11 cellular contexts compared by ENCODE assay signal in genomic region chr2:233079473-233079877, GRCh38. TPM values are rescaled to one million over a fixed set of nuclear protein-coding genes. Genes with fewer than 3 reads are reported as not detected.
DNase-seq lines count a peak whose midpoint lies in the region; ATAC-seq, FAIRE-seq and TF ChIP-seq lines count a peak whose summit lies in the region.
"Had no signal": no experiment of that assay in that cellular context is flagged by ENCODE, and none has a peak within 500 bp of the region (broad histone marks: within the 10 kb centered on the region; RNA-seq: fewer than 3 reads in every experiment).

No MANE protein-coding gene starts in this region.

- H3K79me2 ChIP-seq in Loucy (ENCODE audit: insufficient read depth, low read length) (peaks cover 82% of the 10 kb centered on the region), H1 (ENCODE audit: control insufficient read depth in 1 of 2, insufficient read depth in 2 of 2, low read length in 2 of 2) (no peaks in the 10 kb centered on the region), PC-3 (ENCODE audit: low read length) (no peaks in the 10 kb centered on the region)

- TF ChIP-seq CTCF in Loucy (conservative IDR thresholded peaks at IDR 0.05; ENCODE audit: low read length) (no peak), H1 (IDR thresholded peaks at IDR 0.05; ENCODE audit: control extremely low read depth in 1 of 3, insufficient read depth in 1 of 3, low read depth in 1 of 3, low read length in 3 of 3) (no peak), psoas muscle (IDR thresholded peaks at IDR 0.05) (no peak), PC-3 (conservative IDR thresholded peaks at IDR 0.05; ENCODE audit: low read depth, low read length) (no peak)

- H3K4me2 ChIP-seq in Loucy (ENCODE audit: low read depth, low read length, poor library complexity, severe bottlenecking), result peak overlapping the region; percentile 46
- H3K4me2 ChIP-seq in H1 (ENCODE audit: insufficient read depth in 1 of 2, low read depth in 2 of 2, low read length in 2 of 2), result no peak overlapping the region
- no peak overlapping the region for H3K4me2 ChIP-seq in PC-3 (ENCODE audit: low read length)

- H2BK12ac ChIP-seq in H1 (ENCODE audit: low read depth, low read length), result no peak overlapping the region

- H3K27ac ChIP-seq in H1 (ENCODE audit: low read depth, low read length), result no peak overlapping the region
- no peak overlapping the region for H3K27ac ChIP-seq in psoas muscle
- H3K27ac ChIP-seq in PC-3 (ENCODE audit: low read length), result no peak overlapping the region

- no peak for DNase-seq in GM12892 (ENCODE audit: insufficient read length)
- DNase-seq in H1 (ENCODE audit: low read depth in 1 of 2, low spot score in 2 of 2), result no peak
- DNase-seq in mucosa of gallbladder (ENCODE audit: low spot score), result no peak
- DNase-seq in psoas muscle, result no peak
- DNase-seq in cardiac septum (ENCODE audit: low spot score), result no peak
- DNase-seq in PC-3, result no peak
- DNase-seq: anterior cingulate cortex, NCI-H510A treated with DMSO at 0.1 percent for 48 hours had no signal

- H2BK5ac ChIP-seq in H1 (ENCODE audit: low read depth, low read length), result no peak overlapping the region

- peak; percentile 99 for FAIRE-seq in GM12892 (lab: Jason Lieb, UNC)
- FAIRE-seq in H1 (lab: Jason Lieb, UNC), result no peak
- FAIRE-seq: G401.6 had no signal

- H3K56ac ChIP-seq in H1 (replicated peaks; ENCODE audit: insufficient read length, low read depth, low read length), result no peak overlapping the region

- BruUV-seq in PC-3 (replicated peaks; lab: Mats Ljungman, UMichigan), result no TSS peak

- H3K23ac ChIP-seq in H1 (ENCODE audit: insufficient read length), result no peak overlapping the region

- WGBS in H1 (ENCODE audit: extremely low coverage in 1 of 2, insufficient coverage in 1 of 2, insufficient read length in 1 of 2, insufficient replicate concordance in 2 of 2, low coverage in 1 of 2, low lambda C conversion rate in 2 of 2, missing lambda C conversion rate in 1 of 2), 2 experiments, result 93% methylated on average over 10 of the region's 10 CpGs; no CpG with 5 or more reads in 1 of the 2 experiments
- WGBS in psoas muscle, 3 donors, result 69 to 78% (median 71%) methylated on average over 10 of the region's 10 CpGs

- H3K36me3 ChIP-seq in Loucy (ENCODE audit: insufficient read depth, low read length) (peaks cover 50% of the 10 kb centered on the region; the same call in 1 of the 2 replicates), H1 (ENCODE audit: control insufficient read depth in 2 of 4, insufficient read depth in 4 of 4, low read length in 3 of 4) (no peaks in the 10 kb centered on the region), psoas muscle (ENCODE audit: insufficient read depth in 1 of 2, low read depth in 1 of 2) (no peaks in the 10 kb centered on the region), PC-3 (ENCODE audit: low read depth, low read length) (no peaks in the 10 kb centered on the region)

- H3K4me3 ChIP-seq in Loucy (ENCODE audit: low read length, poor library complexity, severe bottlenecking) (no peak overlapping the region), H1 (ENCODE audit: extremely low read depth in 1 of 4, insufficient read depth in 2 of 4, low read depth in 3 of 4, low read length in 4 of 4) (no peak overlapping the region), psoas muscle (no peak overlapping the region), PC-3 (ENCODE audit: low read length) (no peak overlapping the region)

- no peaks in the 10 kb centered on the region for H3K79me1 ChIP-seq in H1 (ENCODE audit: low read depth, low read length)

- peak overlapping the region; percentile 26 for H4K91ac ChIP-seq in H1 (replicated peaks; ENCODE audit: insufficient read length, low read length)

- H4K5ac ChIP-seq in H1 (ENCODE audit: insufficient read length, low read depth, low read length), result no peak overlapping the region

- H3K4ac ChIP-seq in H1 (replicated peaks; ENCODE audit: insufficient read length, low read depth, low read length), result no peak overlapping the region

- H3K9me2 ChIP-seq in Loucy (replicated peaks; ENCODE audit: low read depth, low read length) (no peaks in the 10 kb centered on the region), PC-3 (replicated peaks; ENCODE audit: low read length) (no peaks in the 10 kb centered on the region)

- H2BK20ac ChIP-seq in H1 (ENCODE audit: low read length), result no peak overlapping the region

- H3K9ac ChIP-seq in Loucy (ENCODE audit: low read depth, low read length, poor library complexity, severe bottlenecking), result no peak overlapping the region
- H3K9ac ChIP-seq in H1 (replicated peaks in 1 of 4; ENCODE audit: extremely low read depth in 1 of 4, low read depth in 3 of 4, low read length in 3 of 4), result no peak overlapping the region
- no peak overlapping the region for H3K9ac ChIP-seq in PC-3 (ENCODE audit: low read length)

- H4K20me1 ChIP-seq in Loucy (ENCODE audit: insufficient read depth, low read length, poor library complexity, severe bottlenecking), result peaks cover 53% of the 10 kb centered on the region
- H4K20me1 ChIP-seq in H1 (replicated peaks in 1 of 2; ENCODE audit: control insufficient read depth in 1 of 2, insufficient read depth in 2 of 2, low read length in 2 of 2), result no peaks in the 10 kb centered on the region
- no peaks in the 10 kb centered on the region for H4K20me1 ChIP-seq in PC-3 (ENCODE audit: low read length)

- intact Hi-C loops in psoas muscle (cut with DNase I), result no loop called here
- intact Hi-C loops in cardiac septum (cut with DNase I), result no loop called here
- intact Hi-C loops in PC-3 (cut with micrococcal nuclease), result no loop called here

- no peak overlapping the region for H2AK5ac ChIP-seq in H1 (ENCODE audit: low read depth, low read length)

- no peak overlapping the region for H2BK120ac ChIP-seq in H1 (replicated peaks; ENCODE audit: low read depth, low read length)

- H3K27me3 ChIP-seq in Loucy (ENCODE audit: insufficient read depth, low read length, poor library complexity, severe bottlenecking) (no peaks in the 10 kb centered on the region), H1 (replicated peaks in 1 of 4; ENCODE audit: control insufficient read depth in 3 of 4, extremely low read depth in 1 of 4, insufficient read depth in 3 of 4, low read length in 3 of 4) (no peaks in the 10 kb centered on the region), psoas muscle (ENCODE audit: insufficient read depth in 3 of 3, low read length in 2 of 3) (no peaks in the 10 kb centered on the region), PC-3 (ENCODE audit: low read length) (no peaks in the 10 kb centered on the region)

- TF ChIP-seq RAD21 in H1 (IDR thresholded peaks at IDR 0.05 in 1 of 2, conservative IDR thresholded peaks at IDR 0.05 in 1 of 2; ENCODE audit: low read depth in 2 of 2, low read length in 2 of 2), result no peak

- peak overlapping the region; percentile 9; the same call in 1 of the 2 replicates for H4K8ac ChIP-seq in H1 (ENCODE audit: extremely low read depth, insufficient read depth, low read length)

- no peak overlapping the region for H2BK15ac ChIP-seq in H1 (ENCODE audit: low read length)

- ATAC-seq in GM21447 (IDR thresholded peaks at IDR 0.05; ENCODE audit: unreplicated experiment), result peak; percentile 34
- no peak for ATAC-seq in psoas muscle
- ATAC-seq in PC-3, result no peak

- no peak overlapping the region for H3K14ac ChIP-seq in H1 (ENCODE audit: insufficient read length)

- POLR2A ChIA-PET in H1 (lab: Charles Lee; ENCODE audit: partially characterized antibody), result no interaction called here
- POLR2A ChIA-PET in PC-3 (lab: Charles Lee; ENCODE audit: unreplicated experiment), result no interaction called here

- H3K9me3 ChIP-seq in Loucy (ENCODE audit: insufficient read depth, low read depth, low read length) (no peaks in the 10 kb centered on the region), H1 (ENCODE audit: insufficient read depth in 2 of 2, low read depth in 1 of 2, low read length in 1 of 2) (no peaks in the 10 kb centered on the region), psoas muscle (no peaks in the 10 kb centered on the region), PC-3 (ENCODE audit: low read length) (no peaks in the 10 kb centered on the region)

- CTCF ChIA-PET in H1 (lab: Charles Lee; ENCODE audit: partially characterized antibody), result interaction anchor here (0.5 to 1.9 kb wide), 4 partner anchors 19 to 51 kb away, joined by 3 to 7 read pairs (median 4); partner anchors contain the start of gene INPP5D
- CTCF ChIA-PET in PC-3 (lab: Charles Lee), result no interaction called here

- H3K23me2 ChIP-seq in H1 (ENCODE audit: low read depth, low read length), result no peaks in the 10 kb centered on the region

- TF ChIP-seq POLR2A in GM12892 (IDR thresholded peaks at IDR 0.05; ENCODE audit: low read depth, low read length) (peak; percentile 38; the same call in 1 of the 2 replicates), H1 (IDR thresholded peaks at IDR 0.05; ENCODE audit: control extremely low read depth in 1 of 2, low read depth in 2 of 2, low read length in 2 of 2) (no peak)

- TF ChIP-seq EP300 in H1 (IDR thresholded peaks at IDR 0.05; ENCODE audit: borderline replicate concordance in 1 of 2, low read depth in 2 of 2, low read length in 2 of 2), result no peak

- H3F3A ChIP-seq in Loucy (ENCODE audit: low read depth) (peaks cover 21% of the 10 kb centered on the region), PC-3 (ENCODE audit: low read length, unreplicated experiment) (no peaks in the 10 kb centered on the region)

- H2AFZ ChIP-seq in Loucy (ENCODE audit: low read length) (no peak overlapping the region), H1 (ENCODE audit: low read length) (no peak overlapping the region), PC-3 (ENCODE audit: low read length) (no peak overlapping the region)

- H3K4me1 ChIP-seq in Loucy (ENCODE audit: insufficient read depth, low read length, poor library complexity, severe bottlenecking) (peaks cover 69% of the 10 kb centered on the region), H1 (replicated peaks in 1 of 4; ENCODE audit: control insufficient read depth in 3 of 4, insufficient read depth in 4 of 4, low read length in 3 of 4) (peaks cover 5 to 13% (median 10%) of the 10 kb centered on the region in 4 experiments), psoas muscle (peaks cover 14% of the 10 kb centered on the region), PC-3 (ENCODE audit: insufficient read depth, low read length) (no peaks in the 10 kb centered on the region)

- no peak overlapping the region for H3K18ac ChIP-seq in H1 (ENCODE audit: extremely low read depth, low read length)

RNA-seq across cellular contexts. Expression of gene INPP5D, which starts 19.3 kb away (rescaled TPM):
- 81.6 TPM for polyA plus RNA-seq in GM12892 (2012; ENCODE audit: missing spikeins)
- total RNA-seq in H1 (2021; fragmentation: NEBNext Ultra II Directional; extraction: Animal tissue kit (Norgen Biotek cat#: 25700)), result 7.1 and 8.6 TPM in 2 replicates
- 4.5 and 6.0 TPM in 2 replicates for polyA plus RNA-seq in H1 (2011; rRNA removed)
- polyA plus RNA-seq in H1 (2011; cell fraction: cytosol; rRNA removed), result 4.4 TPM
- 16.8 TPM for polyA plus RNA-seq in H1 (2011; cell fraction: nucleus; rRNA removed)
- polyA plus RNA-seq in H1 (2012, experiment 1 of 2), result 10.9 to 15.7 TPM (median 13.2 TPM) in 4 replicates
- polyA plus RNA-seq in H1 (2012, experiment 2 of 2), result 5.9 TPM
- polyA plus RNA-seq in H1 (2013, experiment 1 of 2), result 4.8 TPM
- 5.9 TPM for polyA plus RNA-seq in H1 (2013, experiment 2 of 2)
- 17.3 and 35.7 TPM in 2 replicates for polyA minus RNA-seq in H1 (2011; rRNA and poly(A)+ RNA removed)
- 8.5 TPM for polyA minus RNA-seq in H1 (2011; cell fraction: cytosol; rRNA and poly(A)+ RNA removed)
- polyA minus RNA-seq in H1 (2011; cell fraction: nucleus; rRNA and poly(A)+ RNA removed), result 17.7 TPM
- 30.4 TPM for total RNA-seq in mucosa of gallbladder
- total RNA-seq in psoas muscle, result 1 to 10 TPM; 2.8 to 4.2 (median 3.7) TPM
- 1 to 10 TPM; 1.2 to 2.4 (median 2.4) TPM for polyA plus RNA-seq in psoas muscle
- 6.2 TPM for total RNA-seq in cardiac septum
- 0.26 and 1.9 TPM in 2 replicates for total RNA-seq in PC-3 (2014; rRNA removed)

RNA-seq across cellular contexts. Expression of gene NEU2, which starts 47.0 kb away (rescaled TPM):
- not detected for polyA plus RNA-seq in GM12892 (2012; ENCODE audit: missing spikeins)
- not detected in 2 replicates for total RNA-seq in H1 (2021; fragmentation: NEBNext Ultra II Directional; extraction: Animal tissue kit (Norgen Biotek cat#: 25700))
- polyA plus RNA-seq in H1 (2011; rRNA removed) (0.12 TPM in 1 of 2 replicates, not detected in the other), psoas muscle (not detected)
- not detected for polyA plus RNA-seq in H1 (2011; cell fraction: cytosol; rRNA removed)
- polyA plus RNA-seq in H1 (2011; cell fraction: nucleus; rRNA removed), result not detected
- not detected in 4 replicates for polyA plus RNA-seq in H1 (2012, experiment 1 of 2)
- not detected for polyA plus RNA-seq in H1 (2012, experiment 2 of 2)
- polyA plus RNA-seq in H1 (2013, experiment 1 of 2), result not detected
- not detected for polyA plus RNA-seq in H1 (2013, experiment 2 of 2)
- not detected in 2 replicates for polyA minus RNA-seq in H1 (2011; rRNA and poly(A)+ RNA removed)
- polyA minus RNA-seq in H1 (2011; cell fraction: cytosol; rRNA and poly(A)+ RNA removed), result not detected
- polyA minus RNA-seq in H1 (2011; cell fraction: nucleus; rRNA and poly(A)+ RNA removed), result not detected
- total RNA-seq in mucosa of gallbladder (not detected), psoas muscle (not detected), cardiac septum (not detected), PC-3 (2014; rRNA removed) (4.0 and 4.5 TPM in 2 replicates)
